In the genomic region with DNA sequence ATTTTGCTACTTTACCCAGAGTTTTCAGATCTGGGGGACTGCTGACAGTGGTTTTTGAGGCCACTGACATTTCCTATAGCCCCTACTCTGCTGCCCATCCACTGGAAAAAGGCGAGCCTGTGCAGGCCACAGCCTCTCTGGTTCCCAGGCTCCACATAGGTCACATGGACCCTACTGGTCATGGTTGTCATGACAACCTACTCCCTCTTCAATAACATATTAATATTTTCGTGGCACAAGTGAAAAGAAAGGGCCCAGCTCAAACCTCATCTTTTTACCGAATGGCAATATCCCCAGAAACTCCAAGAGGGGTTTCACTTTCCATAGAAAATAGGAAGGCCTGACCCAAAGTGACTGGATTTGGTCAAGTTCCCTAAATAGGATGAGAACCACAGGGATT, we compare ENCODE assay signal across 1 cellular context.
TF ChIP-seq lines count a peak whose summit lies in the region.

No MANE protein-coding gene starts in this region.

TF ChIP-seq in SK-N-SH treated with all-trans-retinoic acid at 6 μM for 48 hours, 23 proteins besides CTCF, POLR2A, EP300 and RAD21 (continued from another document):
- TF ChIP-seq, protein P1, sequence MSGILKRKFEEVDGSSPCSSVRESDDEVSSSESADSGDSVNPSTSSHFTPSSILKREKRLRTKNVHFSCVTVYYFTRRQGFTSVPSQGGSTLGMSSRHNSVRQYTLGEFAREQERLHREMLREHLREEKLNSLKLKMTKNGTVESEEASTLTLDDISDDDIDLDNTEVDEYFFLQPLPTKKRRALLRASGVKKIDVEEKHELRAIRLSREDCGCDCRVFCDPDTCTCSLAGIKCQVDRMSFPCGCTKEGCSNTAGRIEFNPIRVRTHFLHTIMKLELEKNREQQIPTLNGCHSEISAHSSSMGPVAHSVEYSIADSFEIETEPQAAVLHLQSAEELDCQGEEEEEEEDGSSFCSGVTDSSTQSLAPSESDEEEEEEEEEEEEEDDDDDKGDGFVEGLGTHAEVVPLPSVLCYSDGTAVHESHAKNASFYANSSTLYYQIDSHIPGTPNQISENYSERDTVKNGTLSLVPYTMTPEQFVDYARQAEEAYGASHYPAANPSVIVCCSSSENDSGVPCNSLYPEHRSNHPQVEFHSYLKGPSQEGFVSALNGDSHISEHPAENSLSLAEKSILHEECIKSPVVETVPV (CRISPR knock-in tag; IDR thresholded peaks at IDR 0.05), result no peak
